In genomic region chr2:153519260-153519875, GRCh38 we compare ENCODE assay signal across 8 cellular contexts. TPM values are rescaled to one million over a fixed set of nuclear protein-coding genes. Genes with fewer than 3 reads are reported as not detected.
DNase-seq lines count a peak whose midpoint lies in the region; ATAC-seq and TF ChIP-seq lines count a peak whose summit lies in the region.

No MANE protein-coding gene starts in this region.

- H3K4me2 ChIP-seq in neural progenitor cell, result no peak overlapping the region

- no peak overlapping the region for H3K27ac ChIP-seq in CD4-positive, alpha-beta memory T cell (ENCODE audit: low read depth, low read length)
- H3K27ac ChIP-seq in neural progenitor cell (no peak overlapping the region), upper lobe of left lung (no peak overlapping the region)

- no peak for TF ChIP-seq POLR2A in upper lobe of left lung (IDR thresholded peaks at IDR 0.05)

- POLR2A ChIA-PET in CD4-positive, alpha-beta memory T cell (lab: Charles Lee; ENCODE audit: partially characterized antibody), result no interaction called here
- POLR2A ChIA-PET in activated CD4-positive, alpha-beta memory T cell treated with anti-CD3 and anti-CD28 coated beads for 36 hours (lab: Charles Lee), result no interaction called here

- no peak for TF ChIP-seq EP300 in upper lobe of left lung (IDR thresholded peaks at IDR 0.05)

- no peaks in the 10 kb centered on the region for H3K36me3 Mint-ChIP-seq in CD4-positive, alpha-beta memory T cell
- no peaks in the 10 kb centered on the region for H3K36me3 Mint-ChIP-seq in activated CD4-positive, alpha-beta memory T cell treated with anti-CD3 and anti-CD28 coated beads for 36 hours
- peaks cover 2% of the 10 kb centered on the region for H3K36me3 Mint-ChIP-seq in neural progenitor cell

- intact Hi-C loops in CD4-positive, alpha-beta memory T cell (cut with micrococcal nuclease), result loop anchor here (2.0 kb wide), 1 partner anchor 1343 kb away; no protein-coding TSS in a partner anchor
- intact Hi-C loops in activated CD4-positive, alpha-beta memory T cell treated with anti-CD3 and anti-CD28 coated beads for 36 hours (cut with micrococcal nuclease), result loop anchor here (1.0 to 5.0 kb wide), 4 partner anchors 356 to 1482 kb away; no protein-coding TSS in a partner anchor

- WGBS in upper lobe of left lung, 2 donors, result 0% methylated on average over 1 of the region's 1 CpG

- no peaks in the 10 kb centered on the region for H3K4me1 Mint-ChIP-seq in CD4-positive, alpha-beta memory T cell
- no peaks in the 10 kb centered on the region for H3K4me1 Mint-ChIP-seq in activated CD4-positive, alpha-beta memory T cell treated with anti-CD3 and anti-CD28 coated beads for 36 hours (ENCODE audit: low read depth)
- H3K4me1 Mint-ChIP-seq in neural progenitor cell, result peaks cover 2% of the 10 kb centered on the region

- no peak overlapping the region for H3K4me3 Mint-ChIP-seq in CD4-positive, alpha-beta memory T cell
- no peak overlapping the region for H3K4me3 Mint-ChIP-seq in activated CD4-positive, alpha-beta memory T cell treated with anti-CD3 and anti-CD28 coated beads for 36 hours
- no peak overlapping the region for H3K4me3 Mint-ChIP-seq in neural progenitor cell

- no peaks in the 10 kb centered on the region for H3K36me3 ChIP-seq in CD4-positive, alpha-beta memory T cell (ENCODE audit: insufficient read depth, low read length)
- H3K36me3 ChIP-seq in neural progenitor cell, result no peaks in the 10 kb centered on the region
- no peaks in the 10 kb centered on the region for H3K36me3 ChIP-seq in upper lobe of left lung

- H3K9me3 Mint-ChIP-seq in CD4-positive, alpha-beta memory T cell, result peaks cover 0 to 2% (median 0%) of the 10 kb centered on the region in 8 donors
- no peaks in the 10 kb centered on the region for H3K9me3 Mint-ChIP-seq in activated CD4-positive, alpha-beta memory T cell treated with anti-CD3 and anti-CD28 coated beads for 36 hours
- H3K9me3 Mint-ChIP-seq in neural progenitor cell, result peaks cover 2% of the 10 kb centered on the region

- peak; percentile 49 for ATAC-seq in GM21576 (IDR thresholded peaks at IDR 0.05; ENCODE audit: unreplicated experiment)
- peak in 1 of 2 donors; percentile 55 for ATAC-seq in upper lobe of left lung (ENCODE audit: low FRiP score in 2 of 2)
- no peak for ATAC-seq in GM18520 (IDR thresholded peaks at IDR 0.05; ENCODE audit: unreplicated experiment)

- H3K9me3 ChIP-seq in CD4-positive, alpha-beta memory T cell (ENCODE audit: control insufficient read depth in 1 of 2, low read length in 2 of 2), result no peaks in the 10 kb centered on the region
- H3K9me3 ChIP-seq in neural progenitor cell (ENCODE audit: low read depth), result peaks cover 6% of the 10 kb centered on the region
- H3K9me3 ChIP-seq in upper lobe of left lung, result no peaks in the 10 kb centered on the region

- no peak overlapping the region for H2AFZ ChIP-seq in neural progenitor cell (replicated peaks)

- no peak overlapping the region for H3K27ac Mint-ChIP-seq in CD4-positive, alpha-beta memory T cell
- H3K27ac Mint-ChIP-seq in activated CD4-positive, alpha-beta memory T cell treated with anti-CD3 and anti-CD28 coated beads for 36 hours, result no peak overlapping the region
- H3K27ac Mint-ChIP-seq in neural progenitor cell, result no peak overlapping the region

- TF ChIP-seq CTCF in epithelial cell of esophagus (IDR thresholded peaks at IDR 0.05; ENCODE audit: insufficient read depth, low read depth, low read length, missing control alignments), result peak; percentile 77
- peak; percentile 97 for TF ChIP-seq CTCF in neural progenitor cell (IDR thresholded peaks at IDR 0.05)
- peak; percentile 31 to 67 (median 50) for TF ChIP-seq CTCF in upper lobe of left lung (IDR thresholded peaks at IDR 0.05)

- DNase-seq in CD4-positive, alpha-beta memory T cell, result peak in 4 of 5 donors; percentile 21 to 35 (median 23)
- peak; percentile 4 for DNase-seq in NCI-H2196 treated with DMSO at 0.1 percent for 48 hours (lab: John Stamatoyannopoulos, UW; ENCODE audit: unreplicated experiment)
- DNase-seq in activated CD4-positive, alpha-beta memory T cell treated with anti-CD3 and anti-CD28 coated beads for 36 hours, result peak; percentile 62
- DNase-seq in epithelial cell of esophagus (ENCODE audit: low read depth), result peak; percentile 64
- DNase-seq in neural progenitor cell (ENCODE audit: low spot score), result peak; percentile 69
- no peak for DNase-seq in upper lobe of left lung

- H3K4me1 ChIP-seq in CD4-positive, alpha-beta memory T cell (ENCODE audit: insufficient read depth, low read length), result no peaks in the 10 kb centered on the region
- H3K4me1 ChIP-seq in neural progenitor cell (no peaks in the 10 kb centered on the region), upper lobe of left lung (no peaks in the 10 kb centered on the region)

- H3K79me2 ChIP-seq in neural progenitor cell (ENCODE audit: low read depth), result no peaks in the 10 kb centered on the region

- peaks cover 2 to 4% of the 10 kb centered on the region in 2 donors for H3K27me3 Mint-ChIP-seq in CD4-positive, alpha-beta memory T cell
- peaks cover 4% of the 10 kb centered on the region for H3K27me3 Mint-ChIP-seq in activated CD4-positive, alpha-beta memory T cell treated with anti-CD3 and anti-CD28 coated beads for 36 hours
- peaks cover 3% of the 10 kb centered on the region for H3K27me3 Mint-ChIP-seq in neural progenitor cell (ENCODE audit: insufficient read depth, low read depth)

- H3F3A ChIP-seq in neural progenitor cell (ENCODE audit: low read depth), result no peaks in the 10 kb centered on the region

- H3K4me3 ChIP-seq in CD4-positive, alpha-beta memory T cell (ENCODE audit: low read length in 2 of 2), result no peak overlapping the region
- no peak overlapping the region for H3K4me3 ChIP-seq in epithelial cell of esophagus (ENCODE audit: low read length)
- no peak overlapping the region for H3K4me3 ChIP-seq in neural progenitor cell
- no peak overlapping the region for H3K4me3 ChIP-seq in upper lobe of left lung

- H4K20me1 ChIP-seq in neural progenitor cell (ENCODE audit: low read depth), result no peaks in the 10 kb centered on the region

- CTCF ChIA-PET in CD4-positive, alpha-beta memory T cell (lab: Charles Lee; ENCODE audit: partially characterized antibody), result interaction anchor here (0.8 to 2.2 kb wide), 7 partner anchors 9 to 1481 kb away, joined by 3 to 6 read pairs (median 4); partner anchors contain the start of genes RPRM and STAM2
- CTCF ChIA-PET in activated CD4-positive, alpha-beta memory T cell treated with anti-CD3 and anti-CD28 coated beads for 36 hours (lab: Charles Lee), result interaction anchor here (0.7 to 2.9 kb wide), 8 partner anchors 12 to 658 kb away, joined by 3 to 9 read pairs (median 3); no protein-coding TSS in a partner anchor

- no peaks in the 10 kb centered on the region for H3K27me3 ChIP-seq in CD4-positive, alpha-beta memory T cell (ENCODE audit: insufficient read depth, low read length)
- H3K27me3 ChIP-seq in neural progenitor cell, result no peaks in the 10 kb centered on the region
- H3K27me3 ChIP-seq in upper lobe of left lung, result no peaks in the 10 kb centered on the region

- no peak overlapping the region for H3K9ac ChIP-seq in neural progenitor cell

RNA-seq across cellular contexts. Expression of gene RPRM, which starts 40.8 kb away (rescaled TPM):
- total RNA-seq in CD4-positive, alpha-beta memory T cell, result not detected
- polyA plus RNA-seq in CD4-positive, alpha-beta memory T cell, result under 1 TPM in 1 of 2 donors, not detected in 1; 0.97 TPM
- total RNA-seq in activated CD4-positive, alpha-beta memory T cell treated with anti-CD3 and anti-CD28 coated beads for 36 hours, result not detected
- total RNA-seq in neural progenitor cell (ENCODE audit: low replicate concordance), result 0.51 and 1.3 TPM in 2 replicates
- under 1 TPM in 2 of 6 donors, not detected in 4; 0.60 to 0.84 TPM for total RNA-seq in upper lobe of left lung

Comparison
In these comparisons a context has a peak if more than half of its experiments do, and no peak if none do; other contexts are left out.
1. DNase-seq: peak in CD4-positive, alpha-beta memory T cell (4 of 5), NCI-H2196 treated with DMSO at 0.1 percent for 48 hours (single experiment), activated CD4-positive, alpha-beta memory T cell treated with anti-CD3 and anti-CD28 coated beads for 36 hours (single experiment), epithelial cell of esophagus (single experiment) and neural progenitor cell (single experiment); none in upper lobe of left lung (0 of 2).
2. Peak in every context shown above with its lines, with median percentiles within 50 percentile points of each other: CTCF ChIP-seq.